In genomic region chr13:43787998-43788397, GRCh38 we compare ENCODE assay signal across 8 cellular contexts. TPM values are rescaled to one million over a fixed set of nuclear protein-coding genes. Genes with fewer than 3 reads are reported as not detected.
DNase-seq lines count a peak whose midpoint lies in the region; ATAC-seq, FAIRE-seq and TF ChIP-seq lines count a peak whose summit lies in the region.

No MANE protein-coding gene starts in this region.

- TF ChIP-seq EP300 in HepG2 (IDR thresholded peaks at IDR 0.05; ENCODE audit: low read depth in 2 of 2, low read length in 2 of 2) (no peak), HepG2 (CRISPR knock-in tag; IDR thresholded peaks at IDR 0.05; ENCODE audit: borderline replicate concordance) (no peak)

- H3K27me3 ChIP-seq in BJ (ENCODE audit: control insufficient read depth, insufficient read depth, low read length): no peaks in the 10 kb centered on the region
- H3K27me3 ChIP-seq in HepG2 (ENCODE audit: control insufficient read depth in 1 of 2, insufficient read depth in 2 of 2, low read length in 2 of 2): peaks cover 2 to 42% of the 10 kb centered on the region in 2 experiments; a peak in 4 of 5 replicates

- H3K4me3 ChIP-seq in BJ (ENCODE audit: low read depth, low read length) (no peak overlapping the region), HepG2 (replicated peaks in 1 of 3; ENCODE audit: insufficient read depth in 1 of 3, low read depth in 2 of 3, low read length in 3 of 3) (no peak overlapping the region)

- DNase-seq in BJ (ENCODE audit: low read depth) (no peak), H4 (ENCODE audit: low spot score) (peak; percentile 46), immature natural killer cell (no peak), urothelium cell line (ENCODE audit: low spot score) (no peak), HepG2 (ENCODE audit: low spot score) (no peak), OCI-M1 (lab: John Stamatoyannopoulos, UW) (no peak), posterior vena cava (ENCODE audit: low spot score) (no peak)
- no peak for DNase-seq in activated CD4-positive, alpha-beta memory T cell treated with anti-CD3 and anti-CD28 coated beads for 36 hours

- CTCF ChIA-PET in BJ (lab: Yijun Ruan, JAX): interaction anchor here (0.9 to 1.6 kb wide), 5 partner anchors 10 to 701 kb away, joined by 3 to 4 read pairs (median 3); no protein-coding TSS in a partner anchor
- CTCF ChIA-PET in activated CD4-positive, alpha-beta memory T cell treated with anti-CD3 and anti-CD28 coated beads for 36 hours (lab: Charles Lee): no interaction called here
- CTCF ChIA-PET in HepG2 (lab: Yijun Ruan, JAX; ENCODE audit: low intra/inter-chr PET ratio, low total read pairs): no interaction called here

- H3K4me1 ChIP-seq in HepG2 (ENCODE audit: insufficient read depth, low read length): peaks cover 7% of the 10 kb centered on the region; the same call in 1 of the 2 replicates

- H3K4me3 Mint-ChIP-seq in activated CD4-positive, alpha-beta memory T cell treated with anti-CD3 and anti-CD28 coated beads for 36 hours: peak overlapping the region; percentile 62
- peak overlapping the region in 4 of 5 donors; percentile 36 to 72 (median 68) for H3K4me3 Mint-ChIP-seq in immature natural killer cell

- H3K27ac Mint-ChIP-seq in activated CD4-positive, alpha-beta memory T cell treated with anti-CD3 and anti-CD28 coated beads for 36 hours: no peak overlapping the region
- no peak overlapping the region for H3K27ac Mint-ChIP-seq in immature natural killer cell

- H3K79me2 ChIP-seq in HepG2 (ENCODE audit: insufficient read depth, low read length): no peaks in the 10 kb centered on the region

- H3K36me3 Mint-ChIP-seq in activated CD4-positive, alpha-beta memory T cell treated with anti-CD3 and anti-CD28 coated beads for 36 hours: no peaks in the 10 kb centered on the region
- peaks cover 0 to 3% (median 0%) of the 10 kb centered on the region in 3 donors for H3K36me3 Mint-ChIP-seq in immature natural killer cell

- in situ Hi-C loops in HepG2 (cut with HindIII; ENCODE audit: extremely low pct_ligation_motif_present, low pct_unique_long_range_greater_than_20kb): loop anchor here (25.0 kb wide), 1 partner anchor 476 kb away; no protein-coding TSS in a partner anchor

- TF ChIP-seq POLR2A in HepG2 (IDR thresholded peaks at IDR 0.05; ENCODE audit: insufficient read depth in 1 of 2, low read depth in 2 of 2, low read length in 2 of 2): no peak

- no peak overlapping the region for H2AFZ ChIP-seq in HepG2 (ENCODE audit: low read length)

- no peak for TF ChIP-seq RAD21 in HepG2 (CRISPR knock-in tag; IDR thresholded peaks at IDR 0.05)

- H3K27me3 Mint-ChIP-seq in activated CD4-positive, alpha-beta memory T cell treated with anti-CD3 and anti-CD28 coated beads for 36 hours: peaks cover 42% of the 10 kb centered on the region
- peaks cover 9 to 18% (median 18%) of the 10 kb centered on the region in 3 donors for H3K27me3 Mint-ChIP-seq in immature natural killer cell (ENCODE audit: low read depth in 3 of 3)

- no TSS peak for BruUV-seq in HepG2 (replicated peaks; lab: Mats Ljungman, UMichigan)

- H3K9me3 Mint-ChIP-seq in activated CD4-positive, alpha-beta memory T cell treated with anti-CD3 and anti-CD28 coated beads for 36 hours: no peaks in the 10 kb centered on the region
- H3K9me3 Mint-ChIP-seq in immature natural killer cell: no peaks in the 10 kb centered on the region

- H3K36me3 ChIP-seq in BJ (ENCODE audit: control insufficient read depth, insufficient read depth, low read length) (no peaks in the 10 kb centered on the region), HepG2 (replicated peaks in 1 of 2; ENCODE audit: control insufficient read depth in 1 of 2, insufficient read depth in 2 of 2, low read length in 2 of 2) (no peaks in the 10 kb centered on the region)

- H3K4me2 ChIP-seq in HepG2 (ENCODE audit: low read depth, low read length): no peak overlapping the region

- 23% methylated on average over 2 of the region's 2 CpGs for whole genome bisulfite sequencing in HepG2 (ENCODE audit: low lambda C conversion rate)

- no peaks in the 10 kb centered on the region for H4K20me1 ChIP-seq in HepG2 (ENCODE audit: insufficient read depth, low read length)

- no peak for ATAC-seq in HepG2

- no peaks in the 10 kb centered on the region for H3K9me3 ChIP-seq in HepG2 (ENCODE audit: low read length)

- H3K4me1 Mint-ChIP-seq in activated CD4-positive, alpha-beta memory T cell treated with anti-CD3 and anti-CD28 coated beads for 36 hours (ENCODE audit: low read depth): peaks cover 13% of the 10 kb centered on the region
- peaks cover 15 to 17% of the 10 kb centered on the region in 2 donors for H3K4me1 Mint-ChIP-seq in immature natural killer cell

- no peak overlapping the region for H3K9ac ChIP-seq in HepG2 (ENCODE audit: insufficient read depth, low read depth, low read length)

- FAIRE-seq in urothelium cell line (lab: Jason Lieb, UNC): no peak
- FAIRE-seq in HepG2 (lab: Jason Lieb, UNC): no peak

- POLR2A ChIA-PET in BJ (lab: Charles Lee) (no interaction called here), HepG2 (lab: Yijun Ruan, JAX) (no interaction called here)
- POLR2A ChIA-PET in activated CD4-positive, alpha-beta memory T cell treated with anti-CD3 and anti-CD28 coated beads for 36 hours (lab: Charles Lee): no interaction called here

- intact Hi-C loops in activated CD4-positive, alpha-beta memory T cell treated with anti-CD3 and anti-CD28 coated beads for 36 hours (cut with micrococcal nuclease): loop anchor here (10.0 kb wide), 1 partner anchor 123 kb away; no protein-coding TSS in a partner anchor
- intact Hi-C loops in HepG2 (cut with micrococcal nuclease; ENCODE audit: unreplicated experiment): no loop called here
- intact Hi-C loops in posterior vena cava (cut with DNase I): no loop called here

- TF ChIP-seq CTCF in BJ (IDR thresholded peaks at IDR 0.05; ENCODE audit: insufficient read depth, low read depth, low read length) (peak; percentile 56), HepG2 (CRISPR knock-in tag; IDR thresholded peaks at IDR 0.05) (no peak)

- no peak overlapping the region for H3K27ac ChIP-seq in HepG2 (ENCODE audit: extremely low read length, insufficient read depth, low read length)

TF ChIP-seq in HepG2, 621 proteins besides CTCF, POLR2A, EP300 and RAD21 (continues in another document):
- TF ChIP-seq NCOA1 (CRISPR knock-in tag; IDR thresholded peaks at IDR 0.05) (no peak), JDP2 (CRISPR knock-in tag; IDR thresholded peaks at IDR 0.05; ENCODE audit: borderline replicate concordance) (no peak), ZFYVE20 (CRISPR knock-in tag; IDR thresholded peaks at IDR 0.05; ENCODE audit: borderline replicate concordance, low read depth) (no peak), FOXP1 (IDR thresholded peaks at IDR 0.05) (no peak), FOXP1 (CRISPR knock-in tag; IDR thresholded peaks at IDR 0.05) (no peak), ZSCAN9 (CRISPR knock-in tag; IDR thresholded peaks at IDR 0.05; ENCODE audit: borderline replicate concordance) (no peak), ARID2 (CRISPR knock-in tag; IDR thresholded peaks at IDR 0.05; ENCODE audit: borderline replicate concordance) (no peak), HMGA1 (CRISPR knock-in tag; conservative IDR thresholded peaks at IDR 0.05) (no peak)

RNA-seq across cellular contexts. Expression of gene ENOX1, which starts 1.2 kb away (rescaled TPM):
- polyA plus RNA-seq in BJ (2011; rRNA removed) (2.1 TPM in 2 replicates), immature natural killer cell (not detected), HepG2 (2011; rRNA removed) (0.05 TPM in 1 of 2 replicates, not detected in the other)
- polyA minus RNA-seq in BJ (2011; rRNA and poly(A)+ RNA removed): 2.0 and 3.3 TPM in 2 replicates
- 0.64 and 0.86 TPM in 2 replicates for total RNA-seq in H4 (2014; rRNA removed; shearing (Covaris generic))
- under 1 TPM; 0.44 to 0.45 TPM for total RNA-seq in activated CD4-positive, alpha-beta memory T cell treated with anti-CD3 and anti-CD28 coated beads for 36 hours
- total RNA-seq in HepG2 (2016; rRNA removed; fragmentation: Illumina TruSeq; extraction: Trizol) (not detected in 2 replicates), posterior vena cava (1 to 10 TPM; 2.7 to 5.3 TPM)
- not detected in 2 replicates for total RNA-seq in HepG2 (2016; cell fraction: cytosol; rRNA removed; fragmentation: Illumina TruSeq; extraction: Trizol; ENCODE audit: low read depth)
- not detected in 2 replicates for total RNA-seq in HepG2 (2016; cell fraction: insoluble cytoplasmic fraction; rRNA removed; fragmentation: Illumina TruSeq; extraction: Trizol)
- total RNA-seq in HepG2 (2016; cell fraction: membrane; rRNA removed; fragmentation: Illumina TruSeq; extraction: Trizol): not detected in 2 replicates
- total RNA-seq in HepG2 (2016; cell fraction: nucleus; rRNA removed; fragmentation: Illumina TruSeq; extraction: Trizol): not detected in 2 replicates
- 0.01 and 0.03 TPM in 2 replicates for polyA plus RNA-seq in HepG2 (2011; cell fraction: cytosol; rRNA removed)
- polyA plus RNA-seq in HepG2 (2011; cell fraction: nucleus; rRNA removed): not detected in 2 replicates
- polyA plus RNA-seq in HepG2 (2012): not detected in 2 replicates
- not detected in 2 replicates for polyA plus RNA-seq in HepG2 (2016; cell fraction: cytosol; fragmentation: Illumina TruSeq; extraction: Trizol; ENCODE audit: low read depth)
- polyA plus RNA-seq in HepG2 (2016; cell fraction: insoluble cytoplasmic fraction; fragmentation: Illumina TruSeq; extraction: Trizol; ENCODE audit: low read depth): not detected in 2 replicates
- polyA plus RNA-seq in HepG2 (2016; cell fraction: membrane; fragmentation: Illumina TruSeq; extraction: Trizol; ENCODE audit: low read depth): not detected in 2 replicates
- not detected in 2 replicates for polyA plus RNA-seq in HepG2 (2016; cell fraction: nucleus; fragmentation: Illumina TruSeq; extraction: Trizol; ENCODE audit: insufficient read depth, low read depth)
- 0.08 and 4.3 TPM in 2 replicates for polyA minus RNA-seq in HepG2 (2011; rRNA and poly(A)+ RNA removed; ENCODE audit: low replicate concordance)
- not detected in 2 replicates for polyA minus RNA-seq in HepG2 (2011; cell fraction: cytosol; rRNA and poly(A)+ RNA removed)
- 0.39 TPM in 1 of 2 replicates, not detected in the other for polyA minus RNA-seq in HepG2 (2011; cell fraction: nucleus; rRNA and poly(A)+ RNA removed)
